23 cellular contexts compared by ENCODE assay signal in the genomic region with DNA sequence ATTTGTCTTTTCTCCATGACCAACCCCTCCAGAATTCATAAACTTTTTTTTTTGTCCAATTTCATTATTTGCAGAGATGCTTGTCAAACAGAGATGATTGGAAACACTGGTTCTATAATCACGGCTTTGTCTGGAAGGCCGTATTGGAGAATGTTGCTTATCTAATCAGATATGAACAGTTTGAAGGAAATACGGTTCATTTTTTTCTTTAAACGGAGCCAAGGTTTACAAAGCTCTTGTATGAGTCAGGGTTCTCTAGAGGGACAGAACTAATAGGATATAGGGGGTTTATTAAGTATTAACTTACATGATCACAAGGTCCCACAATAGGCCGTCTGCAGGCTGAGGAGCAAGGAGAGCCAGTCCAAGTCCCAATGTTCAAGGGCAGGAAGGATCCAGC.
"Had no signal": no experiment of that assay in that cellular context is flagged by ENCODE, and none has a peak within 500 bp of the region (broad histone marks: within the 10 kb centered on the region; RNA-seq: fewer than 3 reads in every experiment).

No MANE protein-coding gene starts in this region.

- H3K4me1 ChIP-seq: Peyer's patch, SJCRH30 had no signal

- H3K27me3 ChIP-seq: brain microvascular endothelial cell, cardiac muscle cell, Peyer's patch, SJCRH30 had no signal

- H3K4me3 ChIP-seq: cardiac muscle cell, Peyer's patch, SJCRH30 had no signal

- H3K9me3 ChIP-seq: Peyer's patch, SJCRH30 had no signal

- H3K27ac ChIP-seq: brain microvascular endothelial cell, cardiac muscle cell, Peyer's patch, RWPE1, SJCRH30 had no signal

- H3K36me3 ChIP-seq: brain microvascular endothelial cell, cardiac muscle cell, Peyer's patch, SJCRH30 had no signal

- DNase-seq: activated B cell treated with CpG ODN at 0.5 μM for 24 hours; activated CD4-positive, alpha-beta memory T cell treated with anti-CD3 and anti-CD28 coated beads, Interleukin-2, amount 10 ng/mL, durations not matched to agents 7 days and 5 days; activated CD4-positive, alpha-beta T cell treated with anti-CD3 and anti-CD28 coated beads, Interleukin-2, amount 50 U/mL, for 1 hour; activated CD8-positive, alpha-beta memory T cell treated with anti-CD3 and anti-CD28 coated beads, Interleukin-2, amount 50 U/mL, for 4 hours; activated gamma-delta T cell treated with Interleukin-2 at 50 U/mL for 16 hours; activated naive CD4-positive, alpha-beta T cell treated with anti-CD3 and anti-CD28 coated beads, Interleukin-2, amount 10 ng/mL, durations not matched to agents 7 days and 5 days; activated naive CD8-positive, alpha-beta T cell treated with anti-CD3 and anti-CD28 coated beads for 36 hours; activated T-cell treated with anti-CD3 and anti-CD28 coated beads, Interleukin-2, amount 50 U/mL, for 72 hours; brain microvascular endothelial cell; Kasumi-1; KBM-7; NCI-H1105 treated with DMSO at 0.1 percent for 48 hours; NCI-H1436 treated with DMSO at 0.1 percent for 48 hours; NCI-H187; NCI-H2081; NCI-H446; NCI-H748 treated with DMSO at 0.1 percent for 48 hours; Peyer's patch; Right ventricle myocardium superior; SJCRH30; SW 1271 had no signal
